ENCODE assay signal across 8 cellular contexts in genomic region chr3:194472290-194472920, GRCh38.
DNase-seq lines count a peak whose midpoint lies in the region; ATAC-seq, FAIRE-seq and TF ChIP-seq lines count a peak whose summit lies in the region.

No MANE protein-coding gene starts in this region.

- H3K27me3 ChIP-seq in DND-41 (ENCODE audit: insufficient read depth, low read length, poor library complexity): no peaks in the 10 kb centered on the region

- peak; percentile 94 for ATAC-seq in DND-41 (ENCODE audit: insufficient read depth, low read depth)
- ATAC-seq in GM21360 (IDR thresholded peaks at IDR 0.05; ENCODE audit: unreplicated experiment): peak; percentile 60
- no peak for ATAC-seq in GM18873 (IDR thresholded peaks at IDR 0.05; ENCODE audit: low FRiP score, unreplicated experiment)

- H3K4me3 ChIP-seq in DND-41 (ENCODE audit: low read depth in 1 of 2, low read length in 2 of 2): no peak overlapping the region
- no peak overlapping the region for H3K4me3 ChIP-seq in coronary artery

- H2AFZ ChIP-seq in DND-41 (ENCODE audit: low read depth, low read length): no peak overlapping the region

- peak; percentile 45 for DNase-seq in DND-41
- DNase-seq in HTR-8/SVneo (ENCODE audit: insufficient read length, low spot score): peak; percentile 31
- peak; percentile 71 for DNase-seq in OCI-M1 (lab: John Stamatoyannopoulos, UW)
- DNase-seq in coronary artery (ENCODE audit: low spot score): no peak
- peak; percentile 86 for DNase-seq in medulla oblongata (ENCODE audit: extremely low spot score)
- DNase-seq in GOT3 (lab: John Stamatoyannopoulos, UW): no peak

- H3K9me3 ChIP-seq in DND-41 (ENCODE audit: insufficient read depth, low read length, severe bottlenecking): no peaks in the 10 kb centered on the region

- H3K79me2 ChIP-seq in DND-41 (ENCODE audit: insufficient read depth, low read length): peaks cover 99% of the 10 kb centered on the region

- H3K27ac ChIP-seq in DND-41 (ENCODE audit: low read length) (no peak overlapping the region), coronary artery (no peak overlapping the region)

- H4K20me1 ChIP-seq in DND-41 (ENCODE audit: insufficient read depth, low read length): peaks cover 46% of the 10 kb centered on the region

- TF ChIP-seq CTCF in DND-41 (IDR thresholded peaks at IDR 0.05; ENCODE audit: borderline replicate concordance, extremely low read depth, low read length, poor library complexity, severe bottlenecking): peak; percentile 94
- peak; percentile 92 for TF ChIP-seq CTCF in coronary artery (IDR thresholded peaks at IDR 0.05)

- no peak overlapping the region for H3K4me2 ChIP-seq in DND-41 (ENCODE audit: insufficient read depth, low read length)

- no peak for FAIRE-seq in HTR-8/SVneo (lab: Jason Lieb, UNC)

- no peak overlapping the region for H3K9ac ChIP-seq in DND-41 (ENCODE audit: low read depth, low read length)

- peaks cover 5% of the 10 kb centered on the region; the same call in 1 of the 2 replicates for H3K36me3 ChIP-seq in DND-41 (ENCODE audit: insufficient read depth, low read length)

- H3K4me1 ChIP-seq in DND-41 (ENCODE audit: insufficient read depth, low read length): no peaks in the 10 kb centered on the region

Comparison
In these comparisons a context has a peak if more than half of its experiments do, and no peak if none do; other contexts are left out.
1. DNase-seq: peak in DND-41 (single experiment), HTR-8/SVneo (single experiment), OCI-M1 (single experiment) and medulla oblongata (single experiment); none in coronary artery (single experiment) and GOT3 (single experiment).